Comparison of ENCODE assay signal across 8 cellular contexts in the genomic region with DNA sequence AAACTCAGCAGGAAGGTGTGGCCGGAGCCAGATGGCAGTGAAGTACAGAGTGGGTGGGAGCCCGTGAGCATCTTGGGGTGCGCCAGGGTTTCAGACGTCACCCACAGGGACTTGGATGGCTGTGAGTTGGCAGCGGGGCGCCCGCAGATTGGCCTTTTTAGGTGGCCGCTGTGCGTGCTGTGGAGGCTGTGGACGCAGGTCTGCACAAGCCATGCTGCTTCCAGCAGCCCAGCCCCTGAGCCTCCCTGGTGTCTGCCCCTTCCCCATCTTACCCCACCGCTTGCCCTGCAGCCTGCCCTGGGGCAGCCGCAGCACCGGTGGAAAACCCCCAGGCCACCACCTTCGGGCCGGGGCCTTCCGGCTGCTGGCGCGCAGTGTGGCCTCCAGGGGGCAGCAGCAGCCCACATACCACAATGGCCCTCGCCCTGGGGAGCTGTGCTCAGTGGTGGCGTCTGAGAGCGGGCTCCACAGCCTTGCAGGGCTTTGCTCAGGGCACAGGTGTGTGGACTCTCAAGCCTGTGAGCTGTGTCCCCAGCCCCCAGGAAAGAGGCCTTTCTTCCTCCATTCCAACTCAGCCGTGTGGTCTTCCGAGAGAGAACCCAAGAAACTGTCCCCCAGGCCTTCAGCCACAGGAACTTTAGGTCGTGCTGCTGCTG. TPM values are rescaled to one million over a fixed set of nuclear protein-coding genes. Genes with fewer than 3 reads are reported as not detected.
DNase-seq lines count a peak whose midpoint lies in the region; ATAC-seq lines count a peak whose summit lies in the region.

No MANE protein-coding gene starts in this region.

- H3K4me1 Mint-ChIP-seq in activated CD4-positive, alpha-beta T cell treated with anti-CD3 and anti-CD28 coated beads for 36 hours, result peaks cover 9% of the 10 kb centered on the region

- CTCF ChIA-PET in activated CD4-positive, alpha-beta T cell treated with anti-CD3 and anti-CD28 coated beads for 36 hours (lab: Charles Lee), result interaction anchor here (0.6 to 1.6 kb wide), 25 partner anchors 10 to 676 kb away, joined by 3 to 11 read pairs (median 4); no protein-coding TSS in a partner anchor

- no peaks in the 10 kb centered on the region for H3K36me3 Mint-ChIP-seq in activated CD4-positive, alpha-beta T cell treated with anti-CD3 and anti-CD28 coated beads for 36 hours (ENCODE audit: low read depth)

- POLR2A ChIA-PET in activated CD4-positive, alpha-beta T cell treated with anti-CD3 and anti-CD28 coated beads for 36 hours (lab: Charles Lee), result interaction anchor here (0.6 kb wide), 1 partner anchor 49 kb away, joined by 3 read pairs; no protein-coding TSS in a partner anchor

- H3K4me3 Mint-ChIP-seq in activated CD4-positive, alpha-beta T cell treated with anti-CD3 and anti-CD28 coated beads for 36 hours, result no peak overlapping the region

- intact Hi-C loops in activated CD4-positive, alpha-beta T cell treated with anti-CD3 and anti-CD28 coated beads for 36 hours (cut with DNase I, micrococcal nuclease), result loop anchor here (1.0 to 2.0 kb wide), 7 partner anchors 118 to 674 kb away; a partner anchor contains a TSS

- DNase-seq in DMS53 treated with DMSO at 0.1 percent for 48 hours (lab: John Stamatoyannopoulos, UW; ENCODE audit: unreplicated experiment) (peak; percentile 56), NCI-H345 (lab: John Stamatoyannopoulos, UW) (peak; percentile 77), cerebellar cortex (ENCODE audit: low spot score) (peak; percentile 85), left lobe of liver (ENCODE audit: low spot score) (peak; percentile 73)
- peak; percentile 93 for DNase-seq in activated CD4-positive, alpha-beta T cell treated with anti-CD3 and anti-CD28 coated beads for 36 hours
- peak; percentile 77 to 84 for DNase-seq in stimulated activated CD4-positive, alpha-beta T cell treated with anti-CD3 and anti-CD28 coated beads, Interleukin-4, amount 100 ng/mL, for 48 hours (ENCODE audit: low read depth in 2 of 2)

- ATAC-seq in HG02678 (IDR thresholded peaks at IDR 0.05; ENCODE audit: unreplicated experiment) (peak; percentile 71), left lobe of liver (peak; percentile 91), GM18873 (IDR thresholded peaks at IDR 0.05; ENCODE audit: low FRiP score, unreplicated experiment) (no peak)
- ATAC-seq in activated CD4-positive, alpha-beta T cell treated with anti-CD3 and anti-CD28 coated beads for 36 hours, result peak; percentile 99

- H3K9me3 Mint-ChIP-seq in activated CD4-positive, alpha-beta T cell treated with anti-CD3 and anti-CD28 coated beads for 36 hours (ENCODE audit: low read depth), result no peaks in the 10 kb centered on the region

- H3K27me3 Mint-ChIP-seq in activated CD4-positive, alpha-beta T cell treated with anti-CD3 and anti-CD28 coated beads for 36 hours, result no peaks in the 10 kb centered on the region

- no peak overlapping the region for H3K27ac Mint-ChIP-seq in activated CD4-positive, alpha-beta T cell treated with anti-CD3 and anti-CD28 coated beads for 36 hours

RNA-seq across cellular contexts. Expression of a gene that starts 11.8 kb away (rescaled TPM):
- total RNA-seq in activated CD4-positive, alpha-beta T cell treated with anti-CD3 and anti-CD28 coated beads for 36 hours, result 10 to 100 TPM; 12.3 to 13.0 TPM
- total RNA-seq in left lobe of liver, result 15.6 TPM

RNA-seq across cellular contexts. Expression of a gene that starts 49.6 kb away (rescaled TPM):
- total RNA-seq in activated CD4-positive, alpha-beta T cell treated with anti-CD3 and anti-CD28 coated beads for 36 hours, result 10 to 100 TPM; 22.7 to 27.5 TPM
- 0.25 TPM for total RNA-seq in left lobe of liver

Comparison
In these comparisons a context has a peak if more than half of its experiments do, and no peak if none do; other contexts are left out.
1. RNA of a gene that starts 49.6 kb away (total RNA-seq): 22.7 to 27.5 TPM in activated CD4-positive, alpha-beta T cell treated with anti-CD3 and anti-CD28 coated beads for 36 hours; 0.25 TPM in left lobe of liver (single experiment); every median in the first group is over 10 times any median in the second.
2. Peak in every context shown above with its lines, with median percentiles within 50 percentile points of each other: DNase-seq.